16 cellular contexts compared by ENCODE assay signal in the genomic region with DNA sequence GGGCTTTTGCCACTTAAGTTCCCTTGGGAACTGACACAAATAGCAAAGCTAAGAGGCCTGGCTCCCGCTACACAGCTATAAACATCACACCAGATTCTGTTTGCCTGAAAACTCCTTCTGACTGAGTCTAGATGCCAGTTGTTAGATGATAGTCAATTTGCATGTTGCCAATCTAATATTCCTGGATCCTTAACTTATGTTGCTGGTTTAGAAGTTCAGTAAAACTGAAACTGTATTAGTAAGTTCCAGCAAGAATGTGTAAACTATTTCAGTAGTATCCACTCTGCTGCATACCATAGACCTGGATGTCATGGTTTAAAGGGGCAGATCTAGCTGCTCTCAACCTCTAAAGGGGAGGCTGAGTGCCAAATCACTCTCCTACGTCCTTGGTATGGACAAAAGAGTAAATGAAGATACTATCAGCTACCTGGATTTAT. TPM values are rescaled to one million over a fixed set of nuclear protein-coding genes. Genes with fewer than 3 reads are reported as not detected.
DNase-seq lines count a peak whose midpoint lies in the region; ATAC-seq and FAIRE-seq lines count a peak whose summit lies in the region.
"Had no signal": no experiment of that assay in that cellular context is flagged by ENCODE, and none has a peak within 500 bp of the region (broad histone marks: within the 10 kb centered on the region; RNA-seq: fewer than 3 reads in every experiment).

No MANE protein-coding gene starts in this region.

- DNase-seq in Right ventricle myocardium superior, result no peak
- DNase-seq in cardiac septum (ENCODE audit: low spot score), result no peak
- no peak for DNase-seq in left cardiac atrium
- peak; percentile 54 for DNase-seq in urothelium cell line (ENCODE audit: low spot score)
- no peak for DNase-seq in effector CD8-positive, alpha-beta T cell (lab: John Stamatoyannopoulos, UW)
- DNase-seq in DMS153 (lab: John Stamatoyannopoulos, UW), result no peak
- no peak for DNase-seq in activated effector memory CD4-positive, alpha-beta T cell treated with anti-CD3 and anti-CD28 coated beads, Interleukin-2, amount 50 U/mL, for 16 hours
- DNase-seq: activated naive CD8-positive, alpha-beta T cell treated with anti-CD3 and anti-CD28 coated beads, Interleukin-2, amount 50 U/mL, for 24 hours; C1 segment of cervical spinal cord; GOT3; NCI-H446 treated with DMSO at 0.1 percent for 48 hours; stimulated activated naive B cell treated with anti-CD40 and anti-IgM and Interleukin-4, amounts not matched to agents 10 μg/mL and 1 μg/mL and 100 μg/mL, for 72 hours; SW 1271 had no signal

- intact Hi-C loops in Right ventricle myocardium superior (cut with DNase I), result loop anchor here (5.0 kb wide), 2 partner anchors 247 to 312 kb away; no protein-coding TSS in a partner anchor
- intact Hi-C loops in cardiac septum (cut with DNase I), result loop anchor here (2.0 to 5.0 kb wide), 2 partner anchors 247 to 312 kb away; no protein-coding TSS in a partner anchor
- intact Hi-C loops in left cardiac atrium (cut with DNase I), result loop anchor here in 1 of 2 donors (5.0 kb wide), 2 partner anchors 47 to 247 kb away; no protein-coding TSS in a partner anchor

- FAIRE-seq in TTC549 (lab: Jason Lieb, UNC) (peak; percentile 68), urothelium cell line (lab: Jason Lieb, UNC) (peak; percentile 48)
- FAIRE-seq: endometrium, islet of Langerhans had no signal

- ATAC-seq in Right ventricle myocardium superior (ENCODE audit: poor library complexity), result peak; percentile 72
- ATAC-seq in left cardiac atrium, result peak; percentile 42 to 58
- ATAC-seq: activated naive CD8-positive, alpha-beta T cell treated with anti-CD3 and anti-CD28 coated beads, Interleukin-2, amount 50 U/mL, for 24 hours had no signal

RNA-seq across cellular contexts. Expression of a gene that starts 27.1 kb away (rescaled TPM):
- total RNA-seq in Right ventricle myocardium superior (29.9 TPM), cardiac septum (22.3 TPM), left cardiac atrium (10 to 100 TPM; 18.2 to 20.3 TPM)

RNA-seq across cellular contexts. Expression of a gene that starts 52.0 kb away (rescaled TPM):
- total RNA-seq in Right ventricle myocardium superior (12,703 TPM), cardiac septum (14,297 TPM), left cardiac atrium (1,000 to 10,000 TPM; 8,049 to 9,104 TPM)
